In the genomic region with DNA sequence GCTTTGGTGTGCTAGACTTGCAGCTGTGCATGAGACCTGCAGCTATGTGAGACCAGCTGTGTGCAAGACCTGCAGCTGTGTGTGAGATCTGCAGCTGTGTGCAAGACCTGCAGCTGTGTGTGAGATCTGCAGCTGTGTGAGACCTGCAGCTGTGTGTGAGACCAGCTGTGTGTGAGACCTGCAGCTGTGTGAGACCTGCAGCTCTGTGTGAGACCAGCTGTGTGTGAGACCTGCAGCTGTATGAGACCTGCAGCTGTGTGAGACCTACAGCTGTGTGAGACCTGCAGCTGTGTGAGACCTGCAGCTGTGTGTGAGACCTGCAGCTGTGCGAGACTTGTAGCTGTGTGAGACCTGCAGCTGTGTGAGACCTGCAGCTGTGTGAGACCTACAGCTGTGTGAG, we compare ENCODE assay signal across 19 cellular contexts. TPM values are rescaled to one million over a fixed set of nuclear protein-coding genes. Genes with fewer than 3 reads are reported as not detected.
DNase-seq lines count a peak whose midpoint lies in the region; ATAC-seq, FAIRE-seq and TF ChIP-seq lines count a peak whose summit lies in the region.
"Had no signal": no experiment of that assay in that cellular context is flagged by ENCODE, and none has a peak within 500 bp of the region (broad histone marks: within the 10 kb centered on the region; RNA-seq: fewer than 3 reads in every experiment).

No MANE protein-coding gene starts in this region.

- no peak overlapping the region for H2BK12ac ChIP-seq in mesenchymal stem cell (ENCODE audit: low read length in 2 of 2)

- H4K20me1 ChIP-seq in HepG2 (ENCODE audit: insufficient read depth, low read length) (peaks cover 14% of the 10 kb centered on the region; the same call in 1 of the 2 replicates), OCI-LY1 (ENCODE audit: insufficient read depth, low read length) (no peaks in the 10 kb centered on the region), osteoblast (ENCODE audit: insufficient read depth, low read length) (peaks cover 34% of the 10 kb centered on the region)

- CTCF ChIA-PET in HepG2 (lab: Yijun Ruan, JAX; ENCODE audit: low intra/inter-chr PET ratio, low total read pairs) = no interaction called here

- no peak overlapping the region for H3K4ac ChIP-seq in mesenchymal stem cell (ENCODE audit: low read depth in 1 of 2, low read length in 2 of 2)

- H3K9ac ChIP-seq in HepG2 (ENCODE audit: insufficient read depth, low read depth, low read length) (no peak overlapping the region), OCI-LY1 (ENCODE audit: low read length) (no peak overlapping the region), mesenchymal stem cell (ENCODE audit: low read length) (no peak overlapping the region)

- TF ChIP-seq EP300 in HepG2 (IDR thresholded peaks at IDR 0.05; ENCODE audit: low read depth in 2 of 2, low read length in 2 of 2) (no peak), HepG2 (CRISPR knock-in tag; IDR thresholded peaks at IDR 0.05; ENCODE audit: borderline replicate concordance) (no peak)

- no peak for FAIRE-seq in HepG2 (lab: Jason Lieb, UNC)
- FAIRE-seq: A204.1 had no signal

- H3K4me3 ChIP-seq in HepG2 (replicated peaks in 1 of 3; ENCODE audit: insufficient read depth in 1 of 3, low read depth in 2 of 3, low read length in 3 of 3) (no peak overlapping the region; a peak in 1 of 6 replicates), right lobe of liver (no peak overlapping the region), OCI-LY1 (ENCODE audit: low read depth, low read length, poor library complexity, severe bottlenecking) (no peak overlapping the region), mesenchymal stem cell (ENCODE audit: insufficient read depth in 1 of 2, low read depth in 1 of 2, low read length in 2 of 2) (peak overlapping the region in 1 of 2 experiments; percentile 4), osteoblast (ENCODE audit: insufficient read depth, low read length) (no peak overlapping the region)

- H3K27ac ChIP-seq in HepG2 (ENCODE audit: extremely low read length, insufficient read depth, low read length) (no peak overlapping the region), right lobe of liver (no peak overlapping the region), OCI-LY1 (ENCODE audit: low read depth, low read length, poor library complexity, severe bottlenecking) (peak overlapping the region; percentile 11), mesenchymal stem cell (ENCODE audit: low read length, poor library complexity, severe bottlenecking) (no peak overlapping the region), osteoblast (ENCODE audit: low read depth, low read length) (no peak overlapping the region)
- H3K27ac ChIP-seq: RWPE1 had no signal

- POLR2A ChIA-PET in HepG2 (lab: Yijun Ruan, JAX) = no interaction called here

- no peak overlapping the region for H2BK120ac ChIP-seq in mesenchymal stem cell (ENCODE audit: low read depth, low read length)

- H4K91ac ChIP-seq in mesenchymal stem cell (ENCODE audit: low read length) = peak overlapping the region; percentile 28

- in situ Hi-C loops in HepG2 (cut with HindIII; ENCODE audit: extremely low pct_ligation_motif_present, low pct_unique_long_range_greater_than_20kb) = no loop called here

- peak overlapping the region; percentile 18; the same call in 1 of the 2 replicates for H3K4me2 ChIP-seq in HepG2 (ENCODE audit: low read depth, low read length)
- no peak overlapping the region for H3K4me2 ChIP-seq in OCI-LY1 (ENCODE audit: low read length)
- no peak overlapping the region for H3K4me2 ChIP-seq in mesenchymal stem cell (ENCODE audit: low read length, poor library complexity, severe bottlenecking)
- H3K4me2 ChIP-seq in osteoblast (ENCODE audit: insufficient read depth, low read length) = no peak overlapping the region

- no peak overlapping the region for H2AK5ac ChIP-seq in mesenchymal stem cell (ENCODE audit: low read length, severe bottlenecking)

- H2BK15ac ChIP-seq in mesenchymal stem cell (ENCODE audit: low read depth, poor library complexity, severe bottlenecking) = no peak overlapping the region

- DNase-seq in HepG2 (ENCODE audit: low spot score) = no peak
- no peak for DNase-seq in right lobe of liver
- no peak for DNase-seq in mesenchymal stem cell
- DNase-seq in GDM1 (lab: John Stamatoyannopoulos, UW) = no peak
- DNase-seq in NCI-H2227 (lab: John Stamatoyannopoulos, UW; ENCODE audit: unreplicated experiment) = no peak
- DNase-seq in osteoblast (ENCODE audit: insufficient read length, low spot score, missing footprints) = no peak
- DNase-seq in NCI-H2196 treated with DMSO at 0.1 percent for 48 hours (lab: John Stamatoyannopoulos, UW; ENCODE audit: unreplicated experiment) = no peak
- DNase-seq: C1 segment of cervical spinal cord, EL, KG1, NCI-H1105 treated with DMSO at 0.1 percent for 48 hours, NCI-H187, NCI-H446, NCI-H748 treated with DMSO at 0.1 percent for 48 hours, PC-3 had no signal

- no peak overlapping the region for H3K14ac ChIP-seq in mesenchymal stem cell (ENCODE audit: low read length in 2 of 2)

- no TSS peak for BruUV-seq in HepG2 (replicated peaks; lab: Mats Ljungman, UMichigan)

- H3K4me1 ChIP-seq in HepG2 (ENCODE audit: insufficient read depth, low read length) = peaks cover 50% of the 10 kb centered on the region
- H3K4me1 ChIP-seq in right lobe of liver = peaks cover 0 to 15% (median 3%) of the 10 kb centered on the region in 4 donors
- peaks cover 18% of the 10 kb centered on the region for H3K4me1 ChIP-seq in OCI-LY1 (ENCODE audit: insufficient read depth, low read length, severe bottlenecking)
- peaks cover 21% of the 10 kb centered on the region for H3K4me1 ChIP-seq in mesenchymal stem cell (ENCODE audit: control insufficient read depth, insufficient read depth, low read depth, low read length)
- peaks cover 27% of the 10 kb centered on the region for H3K4me1 ChIP-seq in osteoblast (ENCODE audit: insufficient read depth, low read length)

- peaks cover 20% of the 10 kb centered on the region for H3K79me1 ChIP-seq in mesenchymal stem cell (replicated peaks; ENCODE audit: low read length, poor library complexity, severe bottlenecking)

- no peak overlapping the region for H2AFZ ChIP-seq in HepG2 (ENCODE audit: low read length)
- no peak overlapping the region for H2AFZ ChIP-seq in OCI-LY1 (ENCODE audit: low read length)
- H2AFZ ChIP-seq in mesenchymal stem cell (ENCODE audit: low read depth, low read length) = no peak overlapping the region
- H2AFZ ChIP-seq in osteoblast (ENCODE audit: low read length) = no peak overlapping the region

- H3K9me2 ChIP-seq in OCI-LY1 (ENCODE audit: low read depth, low read length) = no peaks in the 10 kb centered on the region

- no peak for TF ChIP-seq RAD21 in HepG2 (CRISPR knock-in tag; IDR thresholded peaks at IDR 0.05)

- peak overlapping the region; percentile 54 for H4K8ac ChIP-seq in mesenchymal stem cell (ENCODE audit: low read length)

- TF ChIP-seq POLR2A in HepG2 (IDR thresholded peaks at IDR 0.05; ENCODE audit: insufficient read depth in 1 of 2, low read depth in 2 of 2, low read length in 2 of 2) (no peak), right lobe of liver (IDR thresholded peaks at IDR 0.05) (no peak)

- TF ChIP-seq CTCF in HepG2 (CRISPR knock-in tag; IDR thresholded peaks at IDR 0.05) (no peak), right lobe of liver (IDR thresholded peaks at IDR 0.05) (no peak), OCI-LY1 (IDR thresholded peaks at IDR 0.05; ENCODE audit: low read length) (no peak), osteoblast (IDR thresholded peaks at IDR 0.05; ENCODE audit: extremely low read depth, low read depth, low read length) (no peak)

- H3K36me3 ChIP-seq in HepG2 (replicated peaks in 1 of 2; ENCODE audit: control insufficient read depth in 1 of 2, insufficient read depth in 2 of 2, low read length in 2 of 2) (peaks cover 22 to 72% of the 10 kb centered on the region in 2 experiments), right lobe of liver (peaks cover 0 to 42% (median 31%) of the 10 kb centered on the region in 4 donors), OCI-LY1 (ENCODE audit: insufficient read depth, low read length) (peaks cover 60% of the 10 kb centered on the region), mesenchymal stem cell (ENCODE audit: control insufficient read depth in 1 of 2, insufficient read depth in 2 of 2, low read depth in 1 of 2, low read length in 2 of 2) (peaks cover 33 to 84% of the 10 kb centered on the region in 2 experiments), osteoblast (ENCODE audit: insufficient read depth, low read length) (peaks cover 82% of the 10 kb centered on the region)

- ATAC-seq in HepG2 (no peak), right lobe of liver (no peak)
- ATAC-seq: HCT116, PC-3 had no signal

- intact Hi-C loops in HepG2 (cut with micrococcal nuclease; ENCODE audit: unreplicated experiment) (no loop called here), right lobe of liver (cut with DNase I) (no loop called here)

- H2BK5ac ChIP-seq in mesenchymal stem cell (ENCODE audit: low read depth, low read length, poor library complexity, severe bottlenecking) = no peak overlapping the region

- H3K79me2 ChIP-seq in HepG2 (ENCODE audit: insufficient read depth, low read length) (peaks cover 35% of the 10 kb centered on the region), OCI-LY1 (ENCODE audit: insufficient read depth, low read length) (no peaks in the 10 kb centered on the region), osteoblast (ENCODE audit: insufficient read depth, low read length) (peaks cover 81% of the 10 kb centered on the region)

- WGBS in HepG2 (ENCODE audit: low lambda C conversion rate) = no CpG with 5 or more reads among the region's 1 CpG
- WGBS in right lobe of liver (ENCODE audit: insufficient coverage, low coverage, low lambda C conversion rate, missing lambda C conversion rate) = 100% methylated on average over 1 of the region's 1 CpG
- 85% methylated on average over 1 of the region's 1 CpG for WGBS in mesenchymal stem cell

- H3K9me3 ChIP-seq in HepG2 (ENCODE audit: low read length) = no peaks in the 10 kb centered on the region
- no peaks in the 10 kb centered on the region for H3K9me3 ChIP-seq in right lobe of liver
- H3K9me3 ChIP-seq in OCI-LY1 (ENCODE audit: low read length) = no peaks in the 10 kb centered on the region
- H3K9me3 ChIP-seq in mesenchymal stem cell (ENCODE audit: control insufficient read depth, low read length) = no peaks in the 10 kb centered on the region
- H3K9me3 ChIP-seq in osteoblast (ENCODE audit: low read depth, low read length) = no peaks in the 10 kb centered on the region

- no peak overlapping the region for H3K23ac ChIP-seq in mesenchymal stem cell (ENCODE audit: low read length in 2 of 2)

- H3K18ac ChIP-seq in mesenchymal stem cell (ENCODE audit: low read depth in 1 of 2, low read length in 2 of 2) = no peak overlapping the region

- H3K27me3 ChIP-seq in HepG2 (ENCODE audit: control insufficient read depth in 1 of 2, insufficient read depth in 2 of 2, low read length in 2 of 2) = no peaks in the 10 kb centered on the region
- H3K27me3 ChIP-seq in right lobe of liver = no peaks in the 10 kb centered on the region
- no peaks in the 10 kb centered on the region for H3K27me3 ChIP-seq in OCI-LY1 (ENCODE audit: insufficient read depth, low read length)
- no peaks in the 10 kb centered on the region for H3K27me3 ChIP-seq in mesenchymal stem cell (ENCODE audit: control insufficient read depth in 1 of 2, insufficient read depth in 1 of 2, low read length in 2 of 2)
- no peaks in the 10 kb centered on the region for H3K27me3 ChIP-seq in osteoblast (ENCODE audit: insufficient read depth, low read length)

- peaks cover 5% of the 10 kb centered on the region; the same call in 1 of the 2 replicates for H3F3A ChIP-seq in OCI-LY1 (ENCODE audit: insufficient read depth, low read length)

RNA-seq across cellular contexts. Expression of a gene that starts 6.7 kb away (rescaled TPM):
- total RNA-seq in HepG2 (2016; rRNA removed; fragmentation: Illumina TruSeq; extraction: Trizol) = 7.4 and 9.6 TPM in 2 replicates
- total RNA-seq in HepG2 (2016; cell fraction: cytosol; rRNA removed; fragmentation: Illumina TruSeq; extraction: Trizol; ENCODE audit: low read depth) = 12.3 and 13.3 TPM in 2 replicates
- total RNA-seq in HepG2 (2016; cell fraction: insoluble cytoplasmic fraction; rRNA removed; fragmentation: Illumina TruSeq; extraction: Trizol) = 6.4 and 10.2 TPM in 2 replicates
- total RNA-seq in HepG2 (2016; cell fraction: membrane; rRNA removed; fragmentation: Illumina TruSeq; extraction: Trizol) = 9.2 and 9.7 TPM in 2 replicates
- 16.2 and 17.5 TPM in 2 replicates for total RNA-seq in HepG2 (2016; cell fraction: nucleus; rRNA removed; fragmentation: Illumina TruSeq; extraction: Trizol)
- 9.1 and 11.9 TPM in 2 replicates for polyA plus RNA-seq in HepG2 (2011; rRNA removed)
- 7.6 and 8.0 TPM in 2 replicates for polyA plus RNA-seq in HepG2 (2011; cell fraction: cytosol; rRNA removed)
- polyA plus RNA-seq in HepG2 (2011; cell fraction: nucleus; rRNA removed) = 23.2 and 28.2 TPM in 2 replicates
- polyA plus RNA-seq in HepG2 (2012) = 11.5 and 12.0 TPM in 2 replicates
- 2.5 and 2.6 TPM in 2 replicates for polyA plus RNA-seq in HepG2 (2016; cell fraction: cytosol; fragmentation: Illumina TruSeq; extraction: Trizol; ENCODE audit: low read depth)
- 7.2 and 9.3 TPM in 2 replicates for polyA plus RNA-seq in HepG2 (2016; cell fraction: insoluble cytoplasmic fraction; fragmentation: Illumina TruSeq; extraction: Trizol; ENCODE audit: low read depth)
- 4.7 and 5.4 TPM in 2 replicates for polyA plus RNA-seq in HepG2 (2016; cell fraction: membrane; fragmentation: Illumina TruSeq; extraction: Trizol; ENCODE audit: low read depth)
- 56.9 and 58.1 TPM in 2 replicates for polyA plus RNA-seq in HepG2 (2016; cell fraction: nucleus; fragmentation: Illumina TruSeq; extraction: Trizol; ENCODE audit: insufficient read depth, low read depth)
- 6.2 and 8.7 TPM in 2 replicates for polyA minus RNA-seq in HepG2 (2011; rRNA and poly(A)+ RNA removed; ENCODE audit: low replicate concordance)
- 2.3 and 2.4 TPM in 2 replicates for polyA minus RNA-seq in HepG2 (2011; cell fraction: cytosol; rRNA and poly(A)+ RNA removed)
- 17.4 and 24.3 TPM in 2 replicates for polyA minus RNA-seq in HepG2 (2011; cell fraction: nucleus; rRNA and poly(A)+ RNA removed)
- 10 to 100 TPM in 3 of 6 experiments, 1 to 10 TPM in 3; 6.1 to 11.7 (median 9.3) TPM for total RNA-seq in right lobe of liver
- 7.1 TPM for polyA plus RNA-seq in mesenchymal stem cell (2013, experiment 1 of 2)
- polyA plus RNA-seq in mesenchymal stem cell (2013, experiment 2 of 2) = 6.5 TPM
- 12.1 and 14.8 TPM in 2 replicates for total RNA-seq in osteoblast

RNA-seq across cellular contexts. Expression of a gene that starts 43.9 kb away (rescaled TPM):
- total RNA-seq in HepG2 (2016; rRNA removed; fragmentation: Illumina TruSeq; extraction: Trizol) = 0.34 and 0.40 TPM in 2 replicates
- 0.18 and 0.30 TPM in 2 replicates for total RNA-seq in HepG2 (2016; cell fraction: cytosol; rRNA removed; fragmentation: Illumina TruSeq; extraction: Trizol; ENCODE audit: low read depth)
- total RNA-seq in HepG2 (2016; cell fraction: insoluble cytoplasmic fraction; rRNA removed; fragmentation: Illumina TruSeq; extraction: Trizol) = 0.37 and 0.50 TPM in 2 replicates
- total RNA-seq in HepG2 (2016; cell fraction: membrane; rRNA removed; fragmentation: Illumina TruSeq; extraction: Trizol) = 0.62 TPM in 2 replicates
- 0.44 and 0.68 TPM in 2 replicates for total RNA-seq in HepG2 (2016; cell fraction: nucleus; rRNA removed; fragmentation: Illumina TruSeq; extraction: Trizol)
- 0.34 and 0.65 TPM in 2 replicates for polyA plus RNA-seq in HepG2 (2011; rRNA removed)
- polyA plus RNA-seq in HepG2 (2011; cell fraction: cytosol; rRNA removed) = 0.48 and 0.72 TPM in 2 replicates
- polyA plus RNA-seq in HepG2 (2011; cell fraction: nucleus; rRNA removed) = 0.47 and 0.61 TPM in 2 replicates
- polyA plus RNA-seq in HepG2 (2012) = 0.56 and 0.63 TPM in 2 replicates
- polyA plus RNA-seq in HepG2 (2016; cell fraction: cytosol; fragmentation: Illumina TruSeq; extraction: Trizol; ENCODE audit: low read depth) = 0.46 and 0.52 TPM in 2 replicates
- 0.41 and 0.65 TPM in 2 replicates for polyA plus RNA-seq in HepG2 (2016; cell fraction: insoluble cytoplasmic fraction; fragmentation: Illumina TruSeq; extraction: Trizol; ENCODE audit: low read depth)
- 0.74 and 1.2 TPM in 2 replicates for polyA plus RNA-seq in HepG2 (2016; cell fraction: membrane; fragmentation: Illumina TruSeq; extraction: Trizol; ENCODE audit: low read depth)
- polyA plus RNA-seq in HepG2 (2016; cell fraction: nucleus; fragmentation: Illumina TruSeq; extraction: Trizol; ENCODE audit: insufficient read depth, low read depth) = 1.1 and 1.6 TPM in 2 replicates
- 0.66 and 3.3 TPM in 2 replicates for polyA minus RNA-seq in HepG2 (2011; rRNA and poly(A)+ RNA removed; ENCODE audit: low replicate concordance)
- polyA minus RNA-seq in HepG2 (2011; cell fraction: cytosol; rRNA and poly(A)+ RNA removed) = 0.30 TPM in 1 of 2 replicates, not detected in the other
- 0.64 and 0.87 TPM in 2 replicates for polyA minus RNA-seq in HepG2 (2011; cell fraction: nucleus; rRNA and poly(A)+ RNA removed)
- 1 to 10 TPM in 4 of 6 experiments, under 1 TPM in 2; 0.37 to 1.7 (median 1.1) TPM for total RNA-seq in right lobe of liver
- 0.48 TPM for polyA plus RNA-seq in mesenchymal stem cell (2013, experiment 1 of 2)
- 0.49 TPM for polyA plus RNA-seq in mesenchymal stem cell (2013, experiment 2 of 2)
- 3.8 and 5.1 TPM in 2 replicates for total RNA-seq in osteoblast
